ENCODE assay signal across 1 cellular context in genomic region chr1:102840741-102841140, GRCh38.
TF ChIP-seq lines count a peak whose summit lies in the region.

No MANE protein-coding gene starts in this region.

TF ChIP-seq in GM23338, 12 proteins besides CTCF, POLR2A, EP300 and RAD21:
- no peak for TF ChIP-seq ZNF462 (CRISPR knock-in tag; IDR thresholded peaks at IDR 0.05)
- TF ChIP-seq STAT1 (IDR thresholded peaks at IDR 0.05; ENCODE audit: unreplicated experiment), result no peak
- TF ChIP-seq CREB1 (CRISPR knock-in tag; IDR thresholded peaks at IDR 0.05; ENCODE audit: low read depth), result no peak
- TF ChIP-seq JUNB (IDR thresholded peaks at IDR 0.05; ENCODE audit: unreplicated experiment), result no peak
- no peak for TF ChIP-seq EZH2 (IDR thresholded peaks at IDR 0.05; ENCODE audit: low read depth, unreplicated experiment)
- TF ChIP-seq POLR2AphosphoS5 (IDR thresholded peaks at IDR 0.05; ENCODE audit: low read depth), result no peak
- no peak for TF ChIP-seq ZNF114 (CRISPR knock-in tag; IDR thresholded peaks at IDR 0.05)
- no peak for TF ChIP-seq REST (IDR thresholded peaks at IDR 0.05; ENCODE audit: unreplicated experiment)
- no peak for TF ChIP-seq ZNF331 (CRISPR knock-in tag; IDR thresholded peaks at IDR 0.05; ENCODE audit: low read depth)
- no peak for TF ChIP-seq NANOG (IDR thresholded peaks at IDR 0.05; ENCODE audit: borderline replicate concordance)
- TF ChIP-seq EZH2phosphoT487 (IDR thresholded peaks at IDR 0.05; ENCODE audit: unreplicated experiment), result no peak
- TF ChIP-seq ETS1 (IDR thresholded peaks at IDR 0.05), result no peak
TF ChIP-seq in GM23338: peak in this region for 0.
